In genomic region chr4:150343796-150344195, GRCh38 we compare ENCODE assay signal across 16 cellular contexts.
DNase-seq lines count a peak whose midpoint lies in the region; ATAC-seq and TF ChIP-seq lines count a peak whose summit lies in the region.
"Had no signal": no experiment of that assay in that cellular context is flagged by ENCODE, and none has a peak within 500 bp of the region (broad histone marks: within the 10 kb centered on the region; RNA-seq: fewer than 3 reads in every experiment).

No MANE protein-coding gene starts in this region.

- H2AK5ac ChIP-seq in mesendoderm (ENCODE audit: low read length), result no peak overlapping the region

- H2BK120ac ChIP-seq in mesendoderm (ENCODE audit: low read depth, low read length), result no peak overlapping the region

- intact Hi-C loops in Right ventricle myocardium inferior (cut with DNase I), result no loop called here

- H4K5ac ChIP-seq in mesendoderm (ENCODE audit: low read length), result no peak overlapping the region

- H3K9me3 Mint-ChIP-seq in WTC11, result no peaks in the 10 kb centered on the region
- H3K9me3 Mint-ChIP-seq: CD4-positive, alpha-beta memory T cell had no signal

- no peak overlapping the region for H3K4ac ChIP-seq in mesendoderm (ENCODE audit: low read depth, low read length)

- no peak overlapping the region for H3K56ac ChIP-seq in mesendoderm (ENCODE audit: low read length)

- H3K79me2 ChIP-seq in mesendoderm (ENCODE audit: control insufficient read depth, insufficient read depth, low read length), result no peaks in the 10 kb centered on the region

- H3K4me1 ChIP-seq in right atrium auricular region (peaks cover 0 to 7% of the 10 kb centered on the region in 2 donors), mesendoderm (ENCODE audit: control insufficient read depth, low read depth, low read length) (no peaks in the 10 kb centered on the region)

- CTCF ChIA-PET in WTC11 (lab: Charles Lee), result no interaction called here

- TF ChIP-seq CTCF in right atrium auricular region (IDR thresholded peaks at IDR 0.05) (no peak), WTC11 (IDR thresholded peaks at IDR 0.05) (no peak)

- no peaks in the 10 kb centered on the region for H3K9me3 ChIP-seq in right atrium auricular region
- H3K9me3 ChIP-seq: A549, BE2C had no signal

- H3K23ac ChIP-seq in mesendoderm (ENCODE audit: low read length), result no peak overlapping the region

- H3K36me3 ChIP-seq in right atrium auricular region (no peaks in the 10 kb centered on the region), mesendoderm (ENCODE audit: control insufficient read depth, insufficient read depth, low read length) (no peaks in the 10 kb centered on the region)

- H3K9ac ChIP-seq in mesendoderm (ENCODE audit: low read length), result no peak overlapping the region
- H3K9ac ChIP-seq: GM23248 had no signal

- H3K27me3 Mint-ChIP-seq in WTC11 (ENCODE audit: low read depth), result no peaks in the 10 kb centered on the region
- H3K27me3 Mint-ChIP-seq: CD4-positive, alpha-beta memory T cell had no signal

- H2BK15ac ChIP-seq in mesendoderm (replicated peaks; ENCODE audit: low read depth), result no peak overlapping the region

- peaks cover 5% of the 10 kb centered on the region for H3K4me1 Mint-ChIP-seq in WTC11

- WGBS in mesendoderm (ENCODE audit: extremely low coverage, insufficient coverage, low lambda C conversion rate), result no CpG with 5 or more reads among the region's 2 CpGs

- no peak overlapping the region for H3K27ac ChIP-seq in right atrium auricular region
- H3K27ac ChIP-seq in mesendoderm (ENCODE audit: low read depth, low read length), result no peak overlapping the region
- H3K27ac ChIP-seq: A549, C4-2B, GM23248 had no signal

- H3K27ac Mint-ChIP-seq in WTC11, result 0 out of 2 replicates have a peak overlapping the region, but pooled peaks have one; percentile 12

- no peak overlapping the region for H3K4me3 Mint-ChIP-seq in WTC11
- H3K4me3 Mint-ChIP-seq: CD4-positive, alpha-beta memory T cell had no signal

- peak; percentile 70 for ATAC-seq in Right ventricle myocardium inferior
- ATAC-seq in WTC11, result no peak
- ATAC-seq: A549, GM12878, HCT116 had no signal

- H3K79me1 ChIP-seq in mesendoderm (ENCODE audit: low read length), result no peaks in the 10 kb centered on the region

- H3K4me2 ChIP-seq in mesendoderm (ENCODE audit: low read length), result no peak overlapping the region
- H3K4me2 ChIP-seq: A549 had no signal

- DNase-seq in Right ventricle myocardium inferior (ENCODE audit: missing footprints) (no peak), right atrium auricular region (ENCODE audit: low spot score) (no peak), OCI-M1 (lab: John Stamatoyannopoulos, UW) (peak; percentile 63), WTC11 (ENCODE audit: low spot score) (no peak), mesendoderm (peak; percentile 26), HT-29 (ENCODE audit: low spot score) (no peak), NCI-H2029 treated with DMSO at 0.1 percent for 48 hours (lab: John Stamatoyannopoulos, UW) (no peak)
- DNase-seq in activated CD8-positive, alpha-beta memory T cell treated with anti-CD3 and anti-CD28 coated beads for 24 hours, result no peak
- DNase-seq: BE2C; CD4-positive, alpha-beta memory T cell; DMS79; GM23248 had no signal

- H3K4me3 ChIP-seq in right atrium auricular region (no peak overlapping the region), mesendoderm (ENCODE audit: low read length) (no peak overlapping the region)
- H3K4me3 ChIP-seq: A549, GM12878, GM23248 had no signal

- POLR2A ChIA-PET in WTC11 (lab: Charles Lee), result no interaction called here

- H4K8ac ChIP-seq in mesendoderm (ENCODE audit: low read depth, low read length), result no peak overlapping the region

- H3K18ac ChIP-seq in mesendoderm (ENCODE audit: low read length), result no peak overlapping the region

- H3K27me3 ChIP-seq in right atrium auricular region (no peaks in the 10 kb centered on the region), mesendoderm (ENCODE audit: insufficient read depth, low read length, poor library complexity) (no peaks in the 10 kb centered on the region)
- H3K27me3 ChIP-seq: BE2C had no signal

- H3K36me3 Mint-ChIP-seq in WTC11, result no peaks in the 10 kb centered on the region

- H2BK5ac ChIP-seq in mesendoderm (ENCODE audit: low read length), result no peak overlapping the region

TF ChIP-seq in WTC11, 78 proteins besides CTCF, POLR2A, EP300 and RAD21:
- TF ChIP-seq RORB (CRISPR knock-in tag; IDR thresholded peaks at IDR 0.05), result no peak
- no peak for TF ChIP-seq TEAD1 (CRISPR knock-in tag; IDR thresholded peaks at IDR 0.05)
- no peak for TF ChIP-seq ETV6 (CRISPR knock-in tag; IDR thresholded peaks at IDR 0.05)
- TF ChIP-seq HMGA2 (CRISPR knock-in tag; IDR thresholded peaks at IDR 0.05), result no peak
- TF ChIP-seq FOXJ3 (CRISPR knock-in tag; IDR thresholded peaks at IDR 0.05; ENCODE audit: borderline replicate concordance), result no peak
TF ChIP-seq in WTC11: peak in this region for 0.

Comparison
In these comparisons a context has a peak if more than half of its experiments do, and no peak if none do; other contexts are left out.
1. DNase-seq: peak in OCI-M1 (single experiment) and mesendoderm (single experiment); none in Right ventricle myocardium inferior (single experiment), right atrium auricular region (single experiment), WTC11 (single experiment), HT-29 (single experiment), activated CD8-positive, alpha-beta memory T cell treated with anti-CD3 and anti-CD28 coated beads for 24 hours (single experiment) and NCI-H2029 treated with DMSO at 0.1 percent for 48 hours (single experiment).